ENCODE assay signal across 24 cellular contexts in genomic region chr4:93289241-93289640, GRCh38.
"Had no signal": no experiment of that assay in that cellular context is flagged by ENCODE, and none has a peak within 500 bp of the region (broad histone marks: within the 10 kb centered on the region; RNA-seq: fewer than 3 reads in every experiment).

No MANE protein-coding gene starts in this region.

- ATAC-seq: effector memory CD8-positive, alpha-beta T cell; esophagus mucosa; foreskin keratinocyte; gastrocnemius medialis; gastroesophageal sphincter; heart left ventricle; heart right ventricle had no signal

- H3K27ac ChIP-seq: colonic mucosa, coronary artery, dorsolateral prefrontal cortex, epithelial cell of prostate, esophagus muscularis mucosa, esophagus squamous epithelium, foreskin keratinocyte, gastrocnemius medialis, gastroesophageal sphincter, heart left ventricle, heart right ventricle had no signal

- DNase-seq: colonic mucosa; cortex of kidney; dermis blood vessel endothelial cell; dorsolateral prefrontal cortex; effector CD4-positive, alpha-beta T cell; effector CD8-positive, alpha-beta T cell; effector memory CD4-positive, alpha-beta T cell; effector memory CD8-positive, alpha-beta T cell; endodermal cell; erythroblast; esophagus squamous epithelium; foreskin fibroblast; foreskin keratinocyte; foreskin melanocyte; gastrocnemius medialis; glutamatergic neuron; head of caudate nucleus; heart left ventricle; heart right ventricle had no signal

- H3K36me3 ChIP-seq: colonic mucosa, esophagus muscularis mucosa, esophagus squamous epithelium, gastrocnemius medialis, gastroesophageal sphincter, heart left ventricle, heart right ventricle had no signal

- H3K4me3 ChIP-seq: colonic mucosa, coronary artery, dorsolateral prefrontal cortex, esophagus muscularis mucosa, esophagus squamous epithelium, gastrocnemius medialis, gastroesophageal sphincter, heart left ventricle, heart right ventricle had no signal

- H3K9me3 ChIP-seq: colonic mucosa, esophagus muscularis mucosa, esophagus squamous epithelium, gastrocnemius medialis, gastroesophageal sphincter, heart left ventricle, heart right ventricle had no signal

- H3K27me3 ChIP-seq: colonic mucosa, dorsolateral prefrontal cortex, esophagus muscularis mucosa, esophagus squamous epithelium, foreskin keratinocyte, gastrocnemius medialis, gastroesophageal sphincter, heart left ventricle, heart right ventricle had no signal

- H3K4me1 ChIP-seq: colonic mucosa, esophagus muscularis mucosa, esophagus squamous epithelium, foreskin keratinocyte, gastrocnemius medialis, gastroesophageal sphincter, heart left ventricle, heart right ventricle had no signal
